ENCODE assay signal across 11 cellular contexts in the genomic region with DNA sequence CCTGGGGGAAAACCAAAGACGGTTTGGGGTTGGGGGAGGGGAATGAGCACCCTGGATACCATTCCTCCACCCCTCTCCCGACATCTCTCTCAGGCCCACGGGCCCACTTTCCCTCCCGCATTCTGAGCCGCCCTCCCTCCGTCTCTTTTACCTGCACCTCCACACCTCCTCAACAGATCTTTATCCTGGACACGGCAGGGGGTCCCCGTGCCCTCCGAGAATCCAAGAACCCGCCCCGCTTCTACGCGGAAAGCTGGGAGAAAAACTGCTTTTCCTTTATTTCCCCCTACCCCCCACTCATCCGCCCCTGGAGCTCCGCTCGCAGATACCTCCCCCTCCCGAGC.
DNase-seq lines count a peak whose midpoint lies in the region; ATAC-seq, FAIRE-seq and TF ChIP-seq lines count a peak whose summit lies in the region.
"Had no signal": no experiment of that assay in that cellular context is flagged by ENCODE, and none has a peak within 500 bp of the region (broad histone marks: within the 10 kb centered on the region; RNA-seq: fewer than 3 reads in every experiment).

No MANE protein-coding gene starts in this region.

- in situ Hi-C loops in HAP-1 (cut with MboI; ENCODE audit: low sequenced_read_pairs) = no loop called here

- FAIRE-seq in astrocyte (lab: Jason Lieb, UNC) = no peak

- peak overlapping the region; percentile 99 for H3K4me2 ChIP-seq in astrocyte (ENCODE audit: low read length)

- H3K4me3 ChIP-seq in HAP-1 (peak overlapping the region; percentile 40), astrocyte (ENCODE audit: insufficient read depth, low read depth, low read length) (peak overlapping the region; percentile 58), iPS-18a (ENCODE audit: low read length) (peak overlapping the region; percentile 85), stomach smooth muscle (ENCODE audit: low read length in 2 of 2) (peak overlapping the region; percentile 61 to 81)

- H3K36me3 ChIP-seq in HAP-1 (replicated peaks) (no peaks in the 10 kb centered on the region), astrocyte (ENCODE audit: insufficient read depth, low read length) (peaks cover 3% of the 10 kb centered on the region), iPS-18a (ENCODE audit: control insufficient read depth, low read depth, low read length) (no peaks in the 10 kb centered on the region), stomach smooth muscle (ENCODE audit: control insufficient read depth in 2 of 2, insufficient read depth in 2 of 2, low read length in 2 of 2) (no peaks in the 10 kb centered on the region)

- no peaks in the 10 kb centered on the region; the same call in 1 of the 2 replicates for H3K27me3 ChIP-seq in HAP-1 (ENCODE audit: low read depth)
- no peaks in the 10 kb centered on the region for H3K27me3 ChIP-seq in astrocyte (ENCODE audit: insufficient read depth, low read length)
- H3K27me3 ChIP-seq in iPS-18a (ENCODE audit: control insufficient read depth, insufficient read depth, low read length) = peaks cover 28% of the 10 kb centered on the region
- H3K27me3 ChIP-seq in stomach smooth muscle (ENCODE audit: control insufficient read depth in 1 of 2, insufficient read depth in 2 of 2, low read length in 2 of 2) = no peaks in the 10 kb centered on the region
- H3K27me3 ChIP-seq in foreskin keratinocyte = peaks cover 40% of the 10 kb centered on the region

- H3K9ac ChIP-seq in astrocyte (ENCODE audit: low read length) (peak overlapping the region; percentile 86), iPS-18a (ENCODE audit: low read length) (peak overlapping the region; percentile 42), stomach smooth muscle (ENCODE audit: low read length in 2 of 2) (peak overlapping the region; percentile 13 to 49)

- DNase-seq in HAP-1 (ENCODE audit: low spot score in 2 of 2) = no peak
- no peak for DNase-seq in astrocyte (ENCODE audit: low read depth)
- no peak for DNase-seq in immature natural killer cell
- DNase-seq in iPS-NIHi7 (ENCODE audit: extremely low spot score) = no peak
- DNase-seq in natural killer cell = no peak
- DNase-seq in foreskin keratinocyte = no peak
- DNase-seq: activated T-cell treated with anti-CD3 and anti-CD28 coated beads, Interleukin-2, amount 50 U/mL, for 4 hours; NCI-H1694 treated with DMSO at 0.1 percent for 48 hours had no signal

- H3K4me3 Mint-ChIP-seq in astrocyte (ENCODE audit: unreplicated experiment) (peak overlapping the region; percentile 87), immature natural killer cell (no peak overlapping the region), natural killer cell (no peak overlapping the region)
- H3K4me3 Mint-ChIP-seq: activated T-cell treated with anti-CD3 and anti-CD28 coated beads, Interleukin-2, amount 50 U/mL, for 4 hours had no signal

- H3K36me3 Mint-ChIP-seq in astrocyte (ENCODE audit: low read depth, unreplicated experiment) (peaks cover 9% of the 10 kb centered on the region), immature natural killer cell (no peaks in the 10 kb centered on the region), natural killer cell (no peaks in the 10 kb centered on the region)

- H3K79me2 ChIP-seq in astrocyte (ENCODE audit: insufficient read depth, low read length) = peaks cover 69% of the 10 kb centered on the region

- ATAC-seq in natural killer cell = no peak
- ATAC-seq in foreskin keratinocyte = no peak
- ATAC-seq: activated T-cell treated with anti-CD3 and anti-CD28 coated beads, Interleukin-2, amount 50 U/mL, for 4 hours; esophagus mucosa had no signal

- H3K9me3 ChIP-seq in HAP-1 (no peaks in the 10 kb centered on the region), astrocyte (ENCODE audit: insufficient read depth, low read depth, low read length) (no peaks in the 10 kb centered on the region), iPS-18a (ENCODE audit: control insufficient read depth, low read depth, low read length) (no peaks in the 10 kb centered on the region), stomach smooth muscle (ENCODE audit: control insufficient read depth in 2 of 2, low read length in 2 of 2) (no peaks in the 10 kb centered on the region)

- H2AFZ ChIP-seq in astrocyte (ENCODE audit: low read depth, low read length) = no peak overlapping the region

- peaks cover 3% of the 10 kb centered on the region for H3K27me3 Mint-ChIP-seq in astrocyte (ENCODE audit: low read depth, unreplicated experiment)
- peaks cover 0 to 16% (median 9%) of the 10 kb centered on the region in 3 donors for H3K27me3 Mint-ChIP-seq in immature natural killer cell (ENCODE audit: low read depth in 3 of 3)
- peaks cover 31 to 32% of the 10 kb centered on the region in 2 donors for H3K27me3 Mint-ChIP-seq in natural killer cell (ENCODE audit: low read depth in 2 of 2)

- H3K4me1 Mint-ChIP-seq in astrocyte (ENCODE audit: low read depth, unreplicated experiment) (peaks cover 22% of the 10 kb centered on the region), immature natural killer cell (peaks cover 0 to 2% of the 10 kb centered on the region in 2 donors), natural killer cell (no peaks in the 10 kb centered on the region)

- no peak overlapping the region for H3K27ac Mint-ChIP-seq in astrocyte (ENCODE audit: unreplicated experiment)
- no peak overlapping the region for H3K27ac Mint-ChIP-seq in immature natural killer cell
- H3K27ac Mint-ChIP-seq in natural killer cell = no peak overlapping the region

- no peaks in the 10 kb centered on the region for H3K9me3 Mint-ChIP-seq in astrocyte (ENCODE audit: unreplicated experiment)
- no peaks in the 10 kb centered on the region for H3K9me3 Mint-ChIP-seq in immature natural killer cell
- peaks cover 0 to 2% of the 10 kb centered on the region in 2 donors for H3K9me3 Mint-ChIP-seq in natural killer cell
- H3K9me3 Mint-ChIP-seq: activated T-cell treated with anti-CD3 and anti-CD28 coated beads, Interleukin-2, amount 50 U/mL, for 4 hours had no signal

- TF ChIP-seq CTCF in astrocyte (IDR thresholded peaks at IDR 0.05; ENCODE audit: insufficient read depth, low read depth, low read length) = no peak
- TF ChIP-seq CTCF in natural killer cell (IDR thresholded peaks at IDR 0.05) = no peak
- TF ChIP-seq CTCF in foreskin keratinocyte (conservative IDR thresholded peaks at IDR 0.05) = no peak

- H4K20me1 ChIP-seq in astrocyte (ENCODE audit: insufficient read depth, low read length) = peaks cover 64% of the 10 kb centered on the region

- H3K4me1 ChIP-seq in HAP-1 (no peaks in the 10 kb centered on the region), astrocyte (ENCODE audit: insufficient read depth, low read length) (peaks cover 32% of the 10 kb centered on the region), iPS-18a (ENCODE audit: control insufficient read depth, low read depth, low read length) (peaks cover 20% of the 10 kb centered on the region), stomach smooth muscle (ENCODE audit: control insufficient read depth, insufficient read depth, low read length) (peaks cover 37% of the 10 kb centered on the region), foreskin keratinocyte (peaks cover 3% of the 10 kb centered on the region)

- peak overlapping the region; percentile 21 for H3K27ac ChIP-seq in astrocyte (ENCODE audit: low read depth, low read length)
- H3K27ac ChIP-seq in iPS-18a (ENCODE audit: low read length) = no peak overlapping the region
- no peak overlapping the region for H3K27ac ChIP-seq in stomach smooth muscle (ENCODE audit: low read length)
- H3K27ac ChIP-seq in foreskin keratinocyte = no peak overlapping the region

- intact Hi-C loops in natural killer cell (cut with micrococcal nuclease) = no loop called here

Comparison
In these comparisons a context has a peak if more than half of its experiments do, and no peak if none do; other contexts are left out.
1. H3K9ac ChIP-seq: peak in every context shown above with its lines; median percentile 86 in astrocyte; 42 in iPS-18a; 31 in stomach smooth muscle.